ENCODE assay signal across 19 cellular contexts in genomic region chr4:39051454-39051853, GRCh38. TPM values are rescaled to one million over a fixed set of nuclear protein-coding genes. Genes with fewer than 3 reads are reported as not detected.
DNase-seq lines count a peak whose midpoint lies in the region; ATAC-seq, FAIRE-seq and TF ChIP-seq lines count a peak whose summit lies in the region.
"Had no signal": no experiment of that assay in that cellular context is flagged by ENCODE, and none has a peak within 500 bp of the region (broad histone marks: within the 10 kb centered on the region; RNA-seq: fewer than 3 reads in every experiment).

No MANE protein-coding gene starts in this region.

- H3K9me3 ChIP-seq in right lobe of liver, result no peaks in the 10 kb centered on the region
- H3K9me3 ChIP-seq in HepG2 (ENCODE audit: low read length), result no peaks in the 10 kb centered on the region
- H3K9me3 ChIP-seq in HUES48 (ENCODE audit: control insufficient read depth, insufficient read depth, low read length), result no peaks in the 10 kb centered on the region
- H3K9me3 ChIP-seq: SJCRH30 had no signal

- CTCF ChIA-PET in HepG2 (lab: Yijun Ruan, JAX; ENCODE audit: low intra/inter-chr PET ratio, low total read pairs), result no interaction called here

- peaks cover 70% of the 10 kb centered on the region for H3K79me2 ChIP-seq in HepG2 (ENCODE audit: insufficient read depth, low read length)

- peak overlapping the region; percentile 41 for H3K27ac Mint-ChIP-seq in stimulated activated memory B cell treated with anti-CD40 and anti-IgM and Interleukin-4, amounts not matched to agents 10 μg/mL and 1 μg/mL and 100 μg/mL, for 72 hours

- BruUV-seq in HepG2 (replicated peaks; lab: Mats Ljungman, UMichigan), result no TSS peak

- peaks cover 0 to 13% (median 6%) of the 10 kb centered on the region in 4 donors for H3K4me1 ChIP-seq in right lobe of liver
- peaks cover 36% of the 10 kb centered on the region for H3K4me1 ChIP-seq in HepG2 (ENCODE audit: insufficient read depth, low read length)
- H3K4me1 ChIP-seq in HUES48 (ENCODE audit: control insufficient read depth, insufficient read depth, low read length), result peaks cover 20% of the 10 kb centered on the region

- no peaks in the 10 kb centered on the region for H3K27me3 Mint-ChIP-seq in stimulated activated memory B cell treated with anti-CD40 and anti-IgM and Interleukin-4, amounts not matched to agents 10 μg/mL and 1 μg/mL and 100 μg/mL, for 72 hours
- H3K27me3 Mint-ChIP-seq: CD8-positive, alpha-beta memory T cell had no signal

- DNase-seq in right lobe of liver (no peak), HepG2 (ENCODE audit: low spot score) (no peak), amniotic epithelial cell (ENCODE audit: low read depth) (peak; percentile 43), LoVo (ENCODE audit: low spot score) (no peak), foreskin melanocyte (no peak), NCI-H1436 (lab: John Stamatoyannopoulos, UW) (no peak)
- DNase-seq: CD8-positive, alpha-beta memory T cell; GF-D8; KBM-7; NCI-H1417 treated with DMSO at 0.1 percent for 48 hours; NCI-H2029 treated with DMSO at 0.1 percent for 48 hours; NCI-H2171 treated with DMSO at 0.1 percent for 48 hours; NCI-H446; NCI-H526 treated with DMSO at 0.1 percent for 48 hours; PC-3; SJCRH30 had no signal

- in situ Hi-C loops in HepG2 (cut with HindIII; ENCODE audit: extremely low pct_ligation_motif_present, low pct_unique_long_range_greater_than_20kb), result no loop called here

- TF ChIP-seq CTCF in right lobe of liver (IDR thresholded peaks at IDR 0.05) (peak in 1 of 4 donors; percentile 12), HepG2 (CRISPR knock-in tag; IDR thresholded peaks at IDR 0.05) (no peak)

- no peak for TF ChIP-seq POLR2A in right lobe of liver (IDR thresholded peaks at IDR 0.05)
- TF ChIP-seq POLR2A in HepG2 (IDR thresholded peaks at IDR 0.05; ENCODE audit: insufficient read depth in 1 of 2, low read depth in 2 of 2, low read length in 2 of 2), result no peak

- H3K27me3 ChIP-seq in right lobe of liver, result no peaks in the 10 kb centered on the region
- H3K27me3 ChIP-seq in HepG2 (ENCODE audit: control insufficient read depth in 1 of 2, insufficient read depth in 2 of 2, low read length in 2 of 2), result no peaks in the 10 kb centered on the region
- H3K27me3 ChIP-seq in HUES48 (ENCODE audit: control insufficient read depth, insufficient read depth, low read length), result no peaks in the 10 kb centered on the region
- H3K27me3 ChIP-seq: SJCRH30 had no signal

- H3K9ac ChIP-seq in HepG2 (ENCODE audit: insufficient read depth, low read depth, low read length) (no peak overlapping the region), HUES48 (ENCODE audit: low read depth, low read length) (no peak overlapping the region)

- TF ChIP-seq RAD21 in HepG2 (CRISPR knock-in tag; IDR thresholded peaks at IDR 0.05), result no peak

- H3K4me3 Mint-ChIP-seq in stimulated activated memory B cell treated with anti-CD40 and anti-IgM and Interleukin-4, amounts not matched to agents 10 μg/mL and 1 μg/mL and 100 μg/mL, for 72 hours, result no peak overlapping the region

- 38% methylated on average over 1 of the region's 1 CpG for WGBS in right lobe of liver (ENCODE audit: insufficient coverage, low coverage, low lambda C conversion rate, missing lambda C conversion rate)
- 93% methylated on average over 1 of the region's 1 CpG for WGBS in HepG2 (ENCODE audit: low lambda C conversion rate)

- POLR2A ChIA-PET in HepG2 (lab: Yijun Ruan, JAX), result interaction anchor here (1.2 to 1.4 kb wide), 2 partner anchors 9 to 106 kb away, joined by 5 to 7 read pairs; no protein-coding TSS in a partner anchor

- no peak overlapping the region for H2AFZ ChIP-seq in HepG2 (ENCODE audit: low read length)

- H3K36me3 Mint-ChIP-seq in stimulated activated memory B cell treated with anti-CD40 and anti-IgM and Interleukin-4, amounts not matched to agents 10 μg/mL and 1 μg/mL and 100 μg/mL, for 72 hours, result peaks cover under 1% of the 10 kb centered on the region

- no peaks in the 10 kb centered on the region for H3K9me3 Mint-ChIP-seq in stimulated activated memory B cell treated with anti-CD40 and anti-IgM and Interleukin-4, amounts not matched to agents 10 μg/mL and 1 μg/mL and 100 μg/mL, for 72 hours
- H3K9me3 Mint-ChIP-seq: CD8-positive, alpha-beta memory T cell had no signal

- H3K36me3 ChIP-seq in right lobe of liver (no peaks in the 10 kb centered on the region), HepG2 (replicated peaks in 1 of 2; ENCODE audit: control insufficient read depth in 1 of 2, insufficient read depth in 2 of 2, low read length in 2 of 2) (no peaks in the 10 kb centered on the region), HUES48 (ENCODE audit: control insufficient read depth, insufficient read depth, low read length) (no peaks in the 10 kb centered on the region)
- H3K36me3 ChIP-seq: SJCRH30 had no signal

- no peak overlapping the region for H3K4me2 ChIP-seq in HepG2 (ENCODE audit: low read depth, low read length)

- peak; percentile 46 to 87 (median 68) for ATAC-seq in right lobe of liver
- ATAC-seq in HepG2, result no peak
- ATAC-seq in stimulated activated memory B cell treated with anti-CD40 and anti-IgM and Interleukin-4, amounts not matched to agents 10 μg/mL and 1 μg/mL and 100 μg/mL, for 72 hours, result no peak
- ATAC-seq: HCT116, PC-3 had no signal

- intact Hi-C loops in right lobe of liver (cut with DNase I) (no loop called here), HepG2 (cut with micrococcal nuclease; ENCODE audit: unreplicated experiment) (no loop called here)

- FAIRE-seq in HepG2 (lab: Jason Lieb, UNC), result no peak

- H4K20me1 ChIP-seq in HepG2 (ENCODE audit: insufficient read depth, low read length), result 0 out of 2 replicates have a peak, but pooled peaks cover 5% of the 10 kb centered on the region

- H3K27ac ChIP-seq in right lobe of liver, result no peak overlapping the region
- H3K27ac ChIP-seq in HepG2 (ENCODE audit: extremely low read length, insufficient read depth, low read length), result no peak overlapping the region
- peak overlapping the region; percentile 18 for H3K27ac ChIP-seq in HUES48 (ENCODE audit: low read depth, low read length)
- H3K27ac ChIP-seq: SJCRH30 had no signal

- peaks cover 66% of the 10 kb centered on the region for H3K4me1 Mint-ChIP-seq in stimulated activated memory B cell treated with anti-CD40 and anti-IgM and Interleukin-4, amounts not matched to agents 10 μg/mL and 1 μg/mL and 100 μg/mL, for 72 hours

- TF ChIP-seq EP300 in HepG2 (IDR thresholded peaks at IDR 0.05; ENCODE audit: low read depth in 2 of 2, low read length in 2 of 2) (no peak), HepG2 (CRISPR knock-in tag; IDR thresholded peaks at IDR 0.05; ENCODE audit: borderline replicate concordance) (no peak)

- H3K4me3 ChIP-seq in right lobe of liver (no peak overlapping the region), HepG2 (replicated peaks in 1 of 3; ENCODE audit: insufficient read depth in 1 of 3, low read depth in 2 of 3, low read length in 3 of 3) (no peak overlapping the region), HUES48 (ENCODE audit: low read depth, low read length) (no peak overlapping the region)
- H3K4me3 ChIP-seq: SJCRH30 had no signal

RNA-seq across cellular contexts. Expression of gene KLHL5, which starts 10.6 kb away (rescaled TPM):
- total RNA-seq in right lobe of liver (10 to 100 TPM; 25.5 to 88.0 (median 42.2) TPM), HepG2 (2016; rRNA removed; fragmentation: Illumina TruSeq; extraction: Trizol) (36.2 and 45.3 TPM in 2 replicates)
- total RNA-seq in HepG2 (2016; cell fraction: cytosol; rRNA removed; fragmentation: Illumina TruSeq; extraction: Trizol; ENCODE audit: low read depth), result 32.0 and 35.3 TPM in 2 replicates
- total RNA-seq in HepG2 (2016; cell fraction: insoluble cytoplasmic fraction; rRNA removed; fragmentation: Illumina TruSeq; extraction: Trizol), result 36.6 and 44.0 TPM in 2 replicates
- 75.4 and 86.1 TPM in 2 replicates for total RNA-seq in HepG2 (2016; cell fraction: membrane; rRNA removed; fragmentation: Illumina TruSeq; extraction: Trizol)
- total RNA-seq in HepG2 (2016; cell fraction: nucleus; rRNA removed; fragmentation: Illumina TruSeq; extraction: Trizol), result 26.6 and 27.0 TPM in 2 replicates
- 32.6 and 38.7 TPM in 2 replicates for polyA plus RNA-seq in HepG2 (2011; rRNA removed)
- polyA plus RNA-seq in HepG2 (2011; cell fraction: cytosol; rRNA removed), result 29.8 and 43.7 TPM in 2 replicates
- 14.9 and 17.0 TPM in 2 replicates for polyA plus RNA-seq in HepG2 (2011; cell fraction: nucleus; rRNA removed)
- polyA plus RNA-seq in HepG2 (2012), result 33.7 and 34.6 TPM in 2 replicates
- 31.2 and 34.0 TPM in 2 replicates for polyA plus RNA-seq in HepG2 (2016; cell fraction: cytosol; fragmentation: Illumina TruSeq; extraction: Trizol; ENCODE audit: low read depth)
- polyA plus RNA-seq in HepG2 (2016; cell fraction: insoluble cytoplasmic fraction; fragmentation: Illumina TruSeq; extraction: Trizol; ENCODE audit: low read depth), result 39.8 and 40.2 TPM in 2 replicates
- 51.9 and 59.4 TPM in 2 replicates for polyA plus RNA-seq in HepG2 (2016; cell fraction: membrane; fragmentation: Illumina TruSeq; extraction: Trizol; ENCODE audit: low read depth)
- polyA plus RNA-seq in HepG2 (2016; cell fraction: nucleus; fragmentation: Illumina TruSeq; extraction: Trizol; ENCODE audit: insufficient read depth, low read depth), result 22.2 and 22.8 TPM in 2 replicates
- polyA minus RNA-seq in HepG2 (2011; rRNA and poly(A)+ RNA removed; ENCODE audit: low replicate concordance), result 25.9 and 37.5 TPM in 2 replicates
- 31.0 and 34.7 TPM in 2 replicates for polyA minus RNA-seq in HepG2 (2011; cell fraction: cytosol; rRNA and poly(A)+ RNA removed)
- polyA minus RNA-seq in HepG2 (2011; cell fraction: nucleus; rRNA and poly(A)+ RNA removed), result 48.0 and 50.0 TPM in 2 replicates

RNA-seq across cellular contexts. Expression of gene TMEM156, which starts 19.2 kb away (rescaled TPM):
- total RNA-seq in right lobe of liver (1 to 10 TPM in 4 of 6 experiments, under 1 TPM in 1, not detected in 1; 0.29 to 2.8 (median 1.2) TPM), HepG2 (2016; rRNA removed; fragmentation: Illumina TruSeq; extraction: Trizol) (not detected in 2 replicates)
- not detected in 2 replicates for total RNA-seq in HepG2 (2016; cell fraction: cytosol; rRNA removed; fragmentation: Illumina TruSeq; extraction: Trizol; ENCODE audit: low read depth)
- not detected in 2 replicates for total RNA-seq in HepG2 (2016; cell fraction: insoluble cytoplasmic fraction; rRNA removed; fragmentation: Illumina TruSeq; extraction: Trizol)
- total RNA-seq in HepG2 (2016; cell fraction: membrane; rRNA removed; fragmentation: Illumina TruSeq; extraction: Trizol), result not detected in 2 replicates
- total RNA-seq in HepG2 (2016; cell fraction: nucleus; rRNA removed; fragmentation: Illumina TruSeq; extraction: Trizol), result not detected in 2 replicates
- 1.2 and 1.6 TPM in 2 replicates for polyA plus RNA-seq in HepG2 (2011; rRNA removed)
- polyA plus RNA-seq in HepG2 (2011; cell fraction: cytosol; rRNA removed), result 0.63 and 0.91 TPM in 2 replicates
- 0.13 and 0.31 TPM in 2 replicates for polyA plus RNA-seq in HepG2 (2011; cell fraction: nucleus; rRNA removed)
- 0.13 and 1.2 TPM in 2 replicates for polyA plus RNA-seq in HepG2 (2012)
- 0.10 TPM in 1 of 2 replicates, not detected in the other for polyA plus RNA-seq in HepG2 (2016; cell fraction: cytosol; fragmentation: Illumina TruSeq; extraction: Trizol; ENCODE audit: low read depth)
- not detected in 2 replicates for polyA plus RNA-seq in HepG2 (2016; cell fraction: insoluble cytoplasmic fraction; fragmentation: Illumina TruSeq; extraction: Trizol; ENCODE audit: low read depth)
- polyA plus RNA-seq in HepG2 (2016; cell fraction: membrane; fragmentation: Illumina TruSeq; extraction: Trizol; ENCODE audit: low read depth), result 0.13 TPM in 1 of 2 replicates, not detected in the other
- not detected in 2 replicates for polyA plus RNA-seq in HepG2 (2016; cell fraction: nucleus; fragmentation: Illumina TruSeq; extraction: Trizol; ENCODE audit: insufficient read depth, low read depth)
- 0.50 and 1.8 TPM in 2 replicates for polyA minus RNA-seq in HepG2 (2011; rRNA and poly(A)+ RNA removed; ENCODE audit: low replicate concordance)
- polyA minus RNA-seq in HepG2 (2011; cell fraction: cytosol; rRNA and poly(A)+ RNA removed), result 0.49 and 0.62 TPM in 2 replicates
- polyA minus RNA-seq in HepG2 (2011; cell fraction: nucleus; rRNA and poly(A)+ RNA removed), result 1.2 TPM in 2 replicates
- total RNA-seq: SJCRH30 had no signal

Comparison
In these comparisons a context has a peak if more than half of its experiments do, and no peak if none do; other contexts are left out.
1. ATAC-seq: peak in right lobe of liver (4 of 4); none in HepG2 (single experiment) and stimulated activated memory B cell treated with anti-CD40 and anti-IgM and Interleukin-4, amounts not matched to agents 10 μg/mL and 1 μg/mL and 100 μg/mL, for 72 hours (single experiment).